In genomic region chr3:19946832-19947548, GRCh38 we compare ENCODE assay signal across 8 cellular contexts. TPM values are rescaled to one million over a fixed set of nuclear protein-coding genes. Genes with fewer than 3 reads are reported as not detected.
DNase-seq lines count a peak whose midpoint lies in the region; ATAC-seq and TF ChIP-seq lines count a peak whose summit lies in the region.

TSS of gene RAB5A (plus strand) at chr3:19947097. CDS start at chr3:19950899, 3,802 bp downstream.

- TF ChIP-seq EP300 in upper lobe of left lung (IDR thresholded peaks at IDR 0.05): peak; percentile 92 to 98 (median 94)

- WGBS in heart left ventricle, 4 donors: 0 to 1% (median 1%) methylated on average over 60 to 73 of the region's 73 CpGs
- WGBS in upper lobe of left lung, 2 donors: 0% methylated on average over 44 to 73 of the region's 73 CpGs

- peak in 1 of 2 donors; percentile 69 for TF ChIP-seq POLR2A in heart left ventricle (IDR thresholded peaks at IDR 0.05)
- TF ChIP-seq POLR2A in upper lobe of left lung (IDR thresholded peaks at IDR 0.05): peak in 3 of 4 donors; percentile 70 to 87 (median 77)

- intact Hi-C loops in T-helper 1 cell treated with Interleukin-12 subunit alpha and Interleukin-12 subunit beta and Interleukin-4 antibody, amounts not matched to agents 30 ng/mL and 1 ng/mL, for 36 hours (cut with micrococcal nuclease): loop anchor here (1.0 to 10.0 kb wide), 9 partner anchors 16 to 1512 kb away; partner anchors contain the start of genes KCNH8 and SGO1
- intact Hi-C loops in heart left ventricle (cut with DNase I): loop anchor here in 9 of 10 donors (1.0 to 10.0 kb wide), 11 partner anchors 60 to 240 kb away; partner anchors contain the start of genes SGO1 (in 6 of the 9) and KAT2B (in 4 of the 9)
- intact Hi-C loops in posterior cingulate gyrus (cut with DNase I): loop anchor here (1.0 to 5.0 kb wide), 3 partner anchors 60 to 240 kb away; partner anchors contain the start of gene SGO1

- in situ Hi-C loops in GM13976 (cut with MboI; ENCODE audit: low sequenced_read_pairs, unreplicated experiment): no loop called here

- H3K4me1 ChIP-seq in heart left ventricle: peaks cover 7 to 44% (median 25%) of the 10 kb centered on the region in 12 donors
- H3K4me1 ChIP-seq in upper lobe of left lung: peaks cover 24 to 40% (median 27%) of the 10 kb centered on the region in 4 donors

- H3K4me3 ChIP-seq in heart left ventricle (peak within 1 kb of the TSS; percentile 65 to 99 (median 90)), upper lobe of left lung (peak within 1 kb of the TSS; percentile 65 to 98 (median 84))

- H3K36me3 ChIP-seq in heart left ventricle (peaks cover 0 to 22% (median 14%) of the 10 kb centered on the region in 9 donors), upper lobe of left lung (peaks cover 0 to 15% (median 6%) of the 10 kb centered on the region in 4 donors)

- no peaks in the 10 kb centered on the region for H3K9me3 ChIP-seq in heart left ventricle
- no peaks in the 10 kb centered on the region for H3K9me3 ChIP-seq in upper lobe of left lung

- peak; percentile 97 for DNase-seq in GM13976 (ENCODE audit: low spot score)
- DNase-seq in NCI-H146 treated with DMSO at 0.1 percent for 48 hours (lab: John Stamatoyannopoulos, UW; ENCODE audit: unreplicated experiment): peak; percentile 88
- DNase-seq in amniotic epithelial cell (ENCODE audit: low read depth): peak; percentile 97
- DNase-seq in heart left ventricle: peak; percentile 98
- peak; percentile 92 to 99 (median 95) for DNase-seq in posterior cingulate gyrus
- peak; percentile 98 to 99 for DNase-seq in upper lobe of left lung

- no peak for TF ChIP-seq CTCF in GM13976 (IDR thresholded peaks at IDR 0.05; ENCODE audit: borderline replicate concordance, control extremely low read depth, extremely low read depth, insufficient read depth, missing control alignments)
- TF ChIP-seq CTCF in heart left ventricle (IDR thresholded peaks at IDR 0.05): no peak
- peak in 2 of 6 experiments; percentile 15 to 19 for TF ChIP-seq CTCF in upper lobe of left lung (IDR thresholded peaks at IDR 0.05)

- ATAC-seq in HG02870 (IDR thresholded peaks at IDR 0.05; ENCODE audit: unreplicated experiment) (peak; percentile 92), heart left ventricle (peak; percentile 97 to 99 (median 98)), upper lobe of left lung (ENCODE audit: low FRiP score in 2 of 2) (peak; percentile 98)

- H3K27me3 ChIP-seq in heart left ventricle: no peaks in the 10 kb centered on the region
- no peaks in the 10 kb centered on the region for H3K27me3 ChIP-seq in upper lobe of left lung

- H3K27ac ChIP-seq in heart left ventricle (peak within 1 kb of the TSS; percentile 93 to 99 (median 98)), upper lobe of left lung (peak within 1 kb of the TSS; percentile 99 to 100 (median 100))

RNA-seq across cellular contexts. Expression of gene RAB5A, which starts in this region (rescaled TPM):
- 60.6 and 61.0 TPM in 2 replicates for total RNA-seq in T-helper 1 cell treated with Interleukin-12 subunit alpha and Interleukin-12 subunit beta and Interleukin-4 antibody, amounts not matched to agents 30 ng/mL and 1 ng/mL, for 36 hours
- 10 to 100 TPM; 34.9 to 74.0 (median 61.9) TPM for total RNA-seq in heart left ventricle
- polyA plus RNA-seq in heart left ventricle: 10 to 100 TPM; 30.3 to 49.3 TPM
- 100 to 1,000 TPM in 1 of 6 donors, 10 to 100 TPM in 5; 45.9 to 114 (median 70.8) TPM for total RNA-seq in upper lobe of left lung

Comparison
In these comparisons a context has a peak if more than half of its experiments do, and no peak if none do; other contexts are left out.
1. Peak in every context shown above with its lines: DNase-seq, ATAC-seq, H3K4me3 ChIP-seq and H3K27ac ChIP-seq.